2 cellular contexts compared by ENCODE assay signal in the genomic region with DNA sequence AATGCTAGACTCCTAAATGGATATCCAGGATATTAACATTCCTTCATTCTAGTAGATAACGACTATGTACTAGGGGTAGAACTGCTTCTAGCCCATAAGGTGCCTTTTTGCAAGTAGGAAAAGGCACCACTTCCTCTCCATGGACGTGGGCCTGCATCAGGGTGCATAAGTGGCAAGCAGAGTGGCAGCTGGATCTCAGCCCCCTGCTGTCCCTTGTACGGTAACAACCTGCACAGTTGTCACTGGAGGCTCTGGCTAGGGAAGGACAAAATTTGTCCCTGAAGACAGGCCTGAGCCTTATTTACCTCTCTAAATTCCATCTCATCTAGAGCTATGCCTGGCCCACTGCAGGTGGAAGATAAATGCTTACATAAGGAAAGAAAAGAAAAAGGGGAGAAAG.
TF ChIP-seq lines count a peak whose summit lies in the region.

No MANE protein-coding gene starts in this region.

TF ChIP-seq in SK-N-SH, 30 proteins besides CTCF, POLR2A, EP300 and RAD21 (continued from another document):
- TF ChIP-seq, protein P1, sequence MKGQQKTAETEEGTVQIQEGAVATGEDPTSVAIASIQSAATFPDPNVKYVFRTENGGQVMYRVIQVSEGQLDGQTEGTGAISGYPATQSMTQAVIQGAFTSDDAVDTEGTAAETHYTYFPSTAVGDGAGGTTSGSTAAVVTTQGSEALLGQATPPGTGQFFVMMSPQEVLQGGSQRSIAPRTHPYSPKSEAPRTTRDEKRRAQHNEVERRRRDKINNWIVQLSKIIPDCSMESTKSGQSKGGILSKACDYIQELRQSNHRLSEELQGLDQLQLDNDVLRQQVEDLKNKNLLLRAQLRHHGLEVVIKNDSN (IDR thresholded peaks at IDR 0.05; ENCODE audit: borderline replicate concordance, low read depth), result no peak
- TF ChIP-seq EZH2phosphoT487 (IDR thresholded peaks at IDR 0.05; ENCODE audit: borderline replicate concordance, low read depth), result no peak
- TF ChIP-seq MEF2A (IDR thresholded peaks at IDR 0.05; ENCODE audit: borderline replicate concordance, low read depth), result no peak
- TF ChIP-seq RFX5 (IDR thresholded peaks at IDR 0.05; ENCODE audit: low read length), result no peak
- TF ChIP-seq FOSL2 (IDR thresholded peaks at IDR 0.05; ENCODE audit: borderline replicate concordance, low read depth), result no peak
- no peak for TF ChIP-seq NRF1 (IDR thresholded peaks at IDR 0.05; ENCODE audit: low read depth, low read length)
- TF ChIP-seq TEAD4 (IDR thresholded peaks at IDR 0.05; ENCODE audit: borderline replicate concordance, insufficient read depth), result no peak
- TF ChIP-seq YY1 (IDR thresholded peaks at IDR 0.05; ENCODE audit: low read depth), result no peak
- TF ChIP-seq SIN3A (IDR thresholded peaks at IDR 0.05; ENCODE audit: borderline replicate concordance, low read depth, low read length), result no peak
- TF ChIP-seq, protein P2, sequence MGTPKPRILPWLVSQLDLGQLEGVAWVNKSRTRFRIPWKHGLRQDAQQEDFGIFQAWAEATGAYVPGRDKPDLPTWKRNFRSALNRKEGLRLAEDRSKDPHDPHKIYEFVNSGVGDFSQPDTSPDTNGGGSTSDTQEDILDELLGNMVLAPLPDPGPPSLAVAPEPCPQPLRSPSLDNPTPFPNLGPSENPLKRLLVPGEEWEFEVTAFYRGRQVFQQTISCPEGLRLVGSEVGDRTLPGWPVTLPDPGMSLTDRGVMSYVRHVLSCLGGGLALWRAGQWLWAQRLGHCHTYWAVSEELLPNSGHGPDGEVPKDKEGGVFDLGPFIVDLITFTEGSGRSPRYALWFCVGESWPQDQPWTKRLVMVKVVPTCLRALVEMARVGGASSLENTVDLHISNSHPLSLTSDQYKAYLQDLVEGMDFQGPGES (IDR thresholded peaks at IDR 0.05; ENCODE audit: low read depth, low read length), result no peak

TF ChIP-seq in SK-N-SH treated with all-trans-retinoic acid at 6 μM for 48 hours, 23 proteins besides CTCF, POLR2A, EP300 and RAD21 (continued from another document):
- no peak for TF ChIP-seq BACH2 (CRISPR knock-in tag; IDR thresholded peaks at IDR 0.05; ENCODE audit: borderline replicate concordance)
- TF ChIP-seq TOX (CRISPR knock-in tag; IDR thresholded peaks at IDR 0.05; ENCODE audit: borderline replicate concordance), result no peak
TF ChIP-seq in SK-N-SH treated with all-trans-retinoic acid at 6 μM for 48 hours: peak in this region for 0.
